1 cellular context compared by ENCODE assay signal in the genomic region with DNA sequence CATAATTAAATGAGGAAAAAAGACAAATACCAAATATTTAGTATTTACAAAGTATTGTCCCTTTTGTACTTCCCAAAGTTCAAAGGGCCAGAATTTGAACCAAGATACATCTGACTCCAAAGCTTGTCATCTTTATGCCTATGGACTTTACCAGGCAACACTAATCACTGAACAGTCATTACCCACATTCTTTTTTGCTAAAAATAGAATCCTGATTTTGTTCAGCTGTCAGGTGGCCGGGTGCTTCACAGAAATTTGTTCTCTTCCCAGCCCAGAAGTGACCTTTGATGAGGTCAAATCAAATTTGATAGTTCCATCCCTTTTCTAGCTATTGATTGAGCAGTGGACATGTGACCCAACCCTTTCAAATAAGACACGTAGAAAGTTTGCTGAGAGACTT.
TF ChIP-seq lines count a peak whose summit lies in the region.

No MANE protein-coding gene starts in this region.

TF ChIP-seq in GM12878, 131 proteins besides CTCF, POLR2A, EP300 and RAD21 (continued from another document):
- TF ChIP-seq, protein P1, sequence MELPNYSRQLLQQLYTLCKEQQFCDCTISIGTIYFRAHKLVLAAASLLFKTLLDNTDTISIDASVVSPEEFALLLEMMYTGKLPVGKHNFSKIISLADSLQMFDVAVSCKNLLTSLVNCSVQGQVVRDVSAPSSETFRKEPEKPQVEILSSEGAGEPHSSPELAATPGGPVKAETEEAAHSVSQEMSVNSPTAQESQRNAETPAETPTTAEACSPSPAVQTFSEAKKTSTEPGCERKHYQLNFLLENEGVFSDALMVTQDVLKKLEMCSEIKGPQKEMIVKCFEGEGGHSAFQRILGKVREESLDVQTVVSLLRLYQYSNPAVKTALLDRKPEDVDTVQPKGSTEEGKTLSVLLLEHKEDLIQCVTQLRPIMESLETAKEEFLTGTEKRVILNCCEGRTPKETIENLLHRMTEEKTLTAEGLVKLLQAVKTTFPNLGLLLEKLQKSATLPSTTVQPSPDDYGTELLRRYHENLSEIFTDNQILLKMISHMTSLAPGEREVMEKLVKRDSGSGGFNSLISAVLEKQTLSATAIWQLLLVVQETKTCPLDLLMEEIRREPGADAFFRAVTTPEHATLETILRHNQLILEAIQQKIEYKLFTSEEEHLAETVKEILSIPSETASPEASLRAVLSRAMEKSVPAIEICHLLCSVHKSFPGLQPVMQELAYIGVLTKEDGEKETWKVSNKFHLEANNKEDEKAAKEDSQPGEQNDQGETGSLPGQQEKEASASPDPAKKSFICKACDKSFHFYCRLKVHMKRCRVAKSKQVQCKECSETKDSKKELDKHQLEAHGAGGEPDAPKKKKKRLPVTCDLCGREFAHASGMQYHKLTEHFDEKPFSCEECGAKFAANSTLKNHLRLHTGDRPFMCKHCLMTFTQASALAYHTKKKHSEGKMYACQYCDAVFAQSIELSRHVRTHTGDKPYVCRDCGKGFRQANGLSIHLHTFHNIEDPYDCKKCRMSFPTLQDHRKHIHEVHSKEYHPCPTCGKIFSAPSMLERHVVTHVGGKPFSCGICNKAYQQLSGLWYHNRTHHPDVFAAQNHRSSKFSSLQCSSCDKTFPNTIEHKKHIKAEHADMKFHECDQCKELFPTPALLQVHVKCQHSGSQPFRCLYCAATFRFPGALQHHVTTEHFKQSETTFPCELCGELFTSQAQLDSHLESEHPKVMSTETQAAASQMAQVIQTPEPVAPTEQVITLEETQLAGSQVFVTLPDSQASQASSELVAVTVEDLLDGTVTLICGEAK (IDR thresholded peaks at IDR 0.05; ENCODE audit: borderline replicate concordance) = no peak
- TF ChIP-seq IKZF1 (conservative IDR thresholded peaks at IDR 0.05) (0 out of 2 replicates have a peak, but pooled peaks have one; percentile 22), ASH2L (IDR thresholded peaks at IDR 0.05; ENCODE audit: borderline replicate concordance, low read depth) (no peak), RELA (IDR thresholded peaks at IDR 0.05; ENCODE audit: borderline replicate concordance, partially characterized antibody) (no peak), BCL11A (IDR thresholded peaks at IDR 0.05; ENCODE audit: low read depth, low read length) (peak; percentile 42; the same call in 1 of the 2 replicates)
